ENCODE assay signal across 19 cellular contexts in the genomic region with DNA sequence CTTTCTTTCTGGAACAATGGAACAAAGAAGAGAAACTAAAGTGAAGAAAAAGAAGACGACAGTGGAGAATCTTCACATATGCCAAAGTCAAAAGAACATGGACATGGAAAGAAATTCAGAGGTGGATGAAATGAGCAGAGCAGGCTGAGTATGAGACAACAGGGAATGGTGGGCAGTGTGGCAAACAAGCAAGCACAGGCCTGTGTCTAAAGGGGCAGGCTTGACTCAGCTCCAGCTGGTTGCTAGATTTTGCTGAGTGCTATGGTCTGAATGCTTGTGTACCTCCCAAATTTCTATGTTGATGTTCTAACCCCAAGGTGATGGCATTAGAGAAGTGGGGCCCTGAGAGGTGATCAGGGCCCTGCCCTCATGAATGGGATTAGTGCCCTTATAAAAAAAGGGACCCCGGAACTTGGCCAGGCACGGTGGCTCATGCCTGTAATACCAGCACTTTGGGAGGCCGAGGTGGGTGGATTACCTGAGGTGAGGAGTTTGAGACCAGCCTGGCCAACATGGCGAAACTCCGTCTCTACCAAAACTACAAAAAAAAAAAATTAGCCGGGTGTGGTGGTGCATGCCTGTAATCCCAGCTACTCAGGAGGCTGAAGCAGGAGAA. TPM values are rescaled to one million over a fixed set of nuclear protein-coding genes. Genes with fewer than 3 reads are reported as not detected.
DNase-seq lines count a peak whose midpoint lies in the region; ATAC-seq and TF ChIP-seq lines count a peak whose summit lies in the region.
"Had no signal": no experiment of that assay in that cellular context is flagged by ENCODE, and none has a peak within 500 bp of the region (broad histone marks: within the 10 kb centered on the region; RNA-seq: fewer than 3 reads in every experiment).

No MANE protein-coding gene starts in this region.

- peak overlapping the region; percentile 71 for H3K27ac ChIP-seq in RWPE1
- H3K27ac ChIP-seq: transverse colon had no signal

- ATAC-seq in HG03095 (IDR thresholded peaks at IDR 0.05; ENCODE audit: unreplicated experiment), result no peak
- ATAC-seq: activated CD8-positive, alpha-beta memory T cell treated with anti-CD3 and anti-CD28 coated beads, Interleukin-2, amount 10 ng/mL, durations not matched to agents 7 days and 5 days had no signal

- H3K9me3 Mint-ChIP-seq in activated CD4-positive, alpha-beta T cell treated with anti-CD3 and anti-CD28 coated beads, Interleukin-2, amount 10 ng/mL, durations not matched to agents 24 days and 14 days, result no peaks in the 10 kb centered on the region
- H3K9me3 Mint-ChIP-seq: activated naive CD4-positive, alpha-beta T cell treated with anti-CD3 and anti-CD28 coated beads for 36 hours; CD4-positive, CD25-positive, alpha-beta regulatory T cell had no signal

- CTCF ChIA-PET in RWPE1 (lab: Yijun Ruan, JAX), result interaction anchor here (1.5 kb wide), 1 partner anchor 77 kb away, joined by 6 read pairs; no protein-coding TSS in a partner anchor

- intact Hi-C loops in activated CD4-positive, alpha-beta T cell treated with anti-CD3 and anti-CD28 coated beads, Interleukin-2, amount 10 ng/mL, durations not matched to agents 24 days and 14 days (cut with micrococcal nuclease), result no loop called here
- intact Hi-C loops in posterior vena cava (cut with DNase I), result no loop called here

- no peak overlapping the region for H3K4me3 ChIP-seq in epithelial cell of esophagus (ENCODE audit: low read length)
- H3K4me3 ChIP-seq: mucosa of descending colon, transverse colon had no signal

- H3K27me3 Mint-ChIP-seq in activated CD4-positive, alpha-beta T cell treated with anti-CD3 and anti-CD28 coated beads, Interleukin-2, amount 10 ng/mL, durations not matched to agents 24 days and 14 days, result no peaks in the 10 kb centered on the region
- H3K27me3 Mint-ChIP-seq: activated CD8-positive, alpha-beta memory T cell treated with anti-CD3 and anti-CD28 coated beads, Interleukin-2, amount 10 ng/mL, durations not matched to agents 7 days and 5 days; CD4-positive, CD25-positive, alpha-beta regulatory T cell had no signal

- DNase-seq in activated CD4-positive, alpha-beta T cell treated with anti-CD3 and anti-CD28 coated beads, Interleukin-2, amount 10 ng/mL, durations not matched to agents 24 days and 14 days, result no peak
- DNase-seq in activated CD4-positive, alpha-beta T cell treated with anti-CD3 and anti-CD28 coated beads, Interleukin-2, amount 50 U/mL, for 48 hours, result no peak
- no peak for DNase-seq in RWPE1 (ENCODE audit: low spot score)
- DNase-seq in epithelial cell of esophagus (ENCODE audit: low read depth), result peak; percentile 74
- peak; percentile 31 for DNase-seq in posterior vena cava (ENCODE audit: low spot score)
- no peak for DNase-seq in GDM1 (lab: John Stamatoyannopoulos, UW)
- no peak for DNase-seq in GM10266 (ENCODE audit: extremely low spot score)
- DNase-seq: ACHN; activated CD8-positive, alpha-beta memory T cell treated with anti-CD3 and anti-CD28 coated beads, Interleukin-2, amount 10 ng/mL, durations not matched to agents 7 days and 5 days; activated naive CD4-positive, alpha-beta T cell treated with anti-CD3 and anti-CD28 coated beads for 36 hours; CD4-positive, CD25-positive, alpha-beta regulatory T cell; hippocampal formation; Karpas-422; kidney glomerular epithelial cell; mucosa of descending colon; NCI-H2171; NCI-H774; transverse colon had no signal

- H3K36me3 Mint-ChIP-seq in activated CD4-positive, alpha-beta T cell treated with anti-CD3 and anti-CD28 coated beads, Interleukin-2, amount 10 ng/mL, durations not matched to agents 24 days and 14 days (ENCODE audit: low read depth), result peaks cover 44% of the 10 kb centered on the region

- no peak for TF ChIP-seq CTCF in RWPE1 (conservative IDR thresholded peaks at IDR 0.05; ENCODE audit: low read depth)
- no peak for TF ChIP-seq CTCF in epithelial cell of esophagus (IDR thresholded peaks at IDR 0.05; ENCODE audit: insufficient read depth, low read depth, low read length, missing control alignments)
- no peak for TF ChIP-seq CTCF in GM10266 (IDR thresholded peaks at IDR 0.05; ENCODE audit: control insufficient read depth, insufficient read depth, low read depth, missing control alignments)

- peak overlapping the region; percentile 5 for H3K27ac Mint-ChIP-seq in activated CD4-positive, alpha-beta T cell treated with anti-CD3 and anti-CD28 coated beads, Interleukin-2, amount 10 ng/mL, durations not matched to agents 24 days and 14 days
- H3K27ac Mint-ChIP-seq: activated CD8-positive, alpha-beta memory T cell treated with anti-CD3 and anti-CD28 coated beads, Interleukin-2, amount 10 ng/mL, durations not matched to agents 7 days and 5 days; activated naive CD4-positive, alpha-beta T cell treated with anti-CD3 and anti-CD28 coated beads for 36 hours had no signal

- no peak overlapping the region for H3K4me3 Mint-ChIP-seq in activated CD4-positive, alpha-beta T cell treated with anti-CD3 and anti-CD28 coated beads, Interleukin-2, amount 10 ng/mL, durations not matched to agents 24 days and 14 days
- H3K4me3 Mint-ChIP-seq: activated CD8-positive, alpha-beta memory T cell treated with anti-CD3 and anti-CD28 coated beads, Interleukin-2, amount 10 ng/mL, durations not matched to agents 7 days and 5 days; activated naive CD4-positive, alpha-beta T cell treated with anti-CD3 and anti-CD28 coated beads for 36 hours; CD4-positive, CD25-positive, alpha-beta regulatory T cell had no signal

- H3K4me1 Mint-ChIP-seq in activated CD4-positive, alpha-beta T cell treated with anti-CD3 and anti-CD28 coated beads, Interleukin-2, amount 10 ng/mL, durations not matched to agents 24 days and 14 days, result peaks cover 28% of the 10 kb centered on the region

- POLR2A ChIA-PET in RWPE1 (lab: Yijun Ruan, JAX; ENCODE audit: low non-redundant PET), result interaction anchor here (0.6 kb wide), 1 partner anchor 31 kb away, joined by 3 read pairs; no protein-coding TSS in a partner anchor

RNA-seq across cellular contexts. Expression of a gene that starts 49.6 kb away (rescaled TPM):
- total RNA-seq in activated CD4-positive, alpha-beta T cell treated with anti-CD3 and anti-CD28 coated beads, Interleukin-2, amount 10 ng/mL, durations not matched to agents 24 days and 14 days, result 38.1 and 40.0 TPM in 2 replicates
- total RNA-seq in posterior vena cava, result 10 to 100 TPM; 28.0 to 29.3 TPM

Comparison
In these comparisons a context has a peak if more than half of its experiments do, and no peak if none do; other contexts are left out.
1. DNase-seq: peak in epithelial cell of esophagus (single experiment) and posterior vena cava (single experiment); none in activated CD4-positive, alpha-beta T cell treated with anti-CD3 and anti-CD28 coated beads, Interleukin-2, amount 10 ng/mL, durations not matched to agents 24 days and 14 days (single experiment), activated CD4-positive, alpha-beta T cell treated with anti-CD3 and anti-CD28 coated beads, Interleukin-2, amount 50 U/mL, for 48 hours (0 of 2), RWPE1 (single experiment), GDM1 (single experiment) and GM10266 (single experiment).